1 cellular context compared by ENCODE assay signal in the genomic region with DNA sequence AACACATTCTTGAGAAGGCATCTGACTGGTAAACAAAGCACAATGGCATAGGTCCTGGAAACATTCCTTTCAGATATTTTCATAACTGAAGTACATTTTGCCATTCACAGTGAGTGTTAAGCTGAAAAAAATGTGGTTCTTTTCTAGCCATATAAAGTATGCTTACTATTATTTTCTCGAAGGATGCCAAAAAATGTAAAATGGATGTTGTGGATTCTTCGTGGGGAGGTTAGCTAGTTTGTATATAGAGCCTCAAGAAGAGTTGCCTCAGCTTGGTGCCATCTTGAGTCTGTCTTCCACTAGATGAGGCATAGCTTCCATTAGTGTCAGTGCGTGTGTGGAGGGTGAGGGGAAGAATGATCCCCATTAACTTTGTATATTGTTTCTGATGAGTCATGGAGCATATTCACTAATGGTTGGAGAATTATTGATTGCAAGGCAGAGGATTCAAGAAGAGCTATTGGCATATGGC.
A peak's percentile ranks its signal among the peaks of the same experiment; 100 is the strongest.
TF ChIP-seq lines count a peak whose summit lies in the region.

No MANE protein-coding gene starts in this region.

TF ChIP-seq in K562, 482 proteins besides CTCF, POLR2A, EP300 and RAD21 (continued from another document and continues in another):
- no peak for TF ChIP-seq HMG20A (CRISPR knock-in tag; conservative IDR thresholded peaks at IDR 0.05)
- no peak for TF ChIP-seq WHSC1 (IDR thresholded peaks at IDR 0.05; ENCODE audit: low read length)
- TF ChIP-seq POLR2AphosphoS2 (IDR thresholded peaks at IDR 0.05; ENCODE audit: low read length), result no peak
- TF ChIP-seq ZNF316 (IDR thresholded peaks at IDR 0.05), result peak; percentile 89
- TF ChIP-seq ZNF589 (CRISPR knock-in tag; IDR thresholded peaks at IDR 0.05; ENCODE audit: low read depth), result no peak
- TF ChIP-seq NRF1 (conservative IDR thresholded peaks at IDR 0.05 in 1 of 2, IDR thresholded peaks at IDR 0.05 in 1 of 2), result 0 out of 4 replicates have a peak, but pooled peaks of 1 of the 2 experiments have one; percentile 7
- no peak for TF ChIP-seq TSC22D4 (tag; IDR thresholded peaks at IDR 0.05)
- TF ChIP-seq, protein P1, sequence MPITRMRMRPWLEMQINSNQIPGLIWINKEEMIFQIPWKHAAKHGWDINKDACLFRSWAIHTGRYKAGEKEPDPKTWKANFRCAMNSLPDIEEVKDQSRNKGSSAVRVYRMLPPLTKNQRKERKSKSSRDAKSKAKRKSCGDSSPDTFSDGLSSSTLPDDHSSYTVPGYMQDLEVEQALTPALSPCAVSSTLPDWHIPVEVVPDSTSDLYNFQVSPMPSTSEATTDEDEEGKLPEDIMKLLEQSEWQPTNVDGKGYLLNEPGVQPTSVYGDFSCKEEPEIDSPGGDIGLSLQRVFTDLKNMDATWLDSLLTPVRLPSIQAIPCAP (CRISPR knock-in tag; IDR thresholded peaks at IDR 0.05; ENCODE audit: borderline replicate concordance), result no peak
- TF ChIP-seq SREBF2 (CRISPR knock-in tag; IDR thresholded peaks at IDR 0.05), result no peak
- TF ChIP-seq SMARCE1 (IDR thresholded peaks at IDR 0.05), result peak; percentile 66; the same call in 1 of the 2 replicates
- TF ChIP-seq GABPA (tag; conservative IDR thresholded peaks at IDR 0.05; ENCODE audit: low read depth), result no peak
- TF ChIP-seq ZNF12 (CRISPR knock-in tag; IDR thresholded peaks at IDR 0.05), result no peak
- no peak for TF ChIP-seq TAF9B (IDR thresholded peaks at IDR 0.05; ENCODE audit: partially characterized antibody)
- no peak for TF ChIP-seq TBL1XR1 (IDR thresholded peaks at IDR 0.05; ENCODE audit: low read length in 2 of 2)
- no peak for TF ChIP-seq NR0B1 (IDR thresholded peaks at IDR 0.05; ENCODE audit: partially characterized antibody)
- TF ChIP-seq ZNF699 (CRISPR knock-in tag; IDR thresholded peaks at IDR 0.05; ENCODE audit: insufficient replicate concordance), result no peak
- TF ChIP-seq HDGF (IDR thresholded peaks at IDR 0.05), result no peak
- TF ChIP-seq, protein P2, sequence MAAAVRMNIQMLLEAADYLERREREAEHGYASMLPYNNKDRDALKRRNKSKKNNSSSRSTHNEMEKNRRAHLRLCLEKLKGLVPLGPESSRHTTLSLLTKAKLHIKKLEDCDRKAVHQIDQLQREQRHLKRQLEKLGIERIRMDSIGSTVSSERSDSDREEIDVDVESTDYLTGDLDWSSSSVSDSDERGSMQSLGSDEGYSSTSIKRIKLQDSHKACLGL (CRISPR knock-in tag; IDR thresholded peaks at IDR 0.05; ENCODE audit: borderline replicate concordance, poor library complexity, severe bottlenecking), result no peak
- TF ChIP-seq ZNF436 (CRISPR knock-in tag; IDR thresholded peaks at IDR 0.05), result no peak
- TF ChIP-seq, protein P3, sequence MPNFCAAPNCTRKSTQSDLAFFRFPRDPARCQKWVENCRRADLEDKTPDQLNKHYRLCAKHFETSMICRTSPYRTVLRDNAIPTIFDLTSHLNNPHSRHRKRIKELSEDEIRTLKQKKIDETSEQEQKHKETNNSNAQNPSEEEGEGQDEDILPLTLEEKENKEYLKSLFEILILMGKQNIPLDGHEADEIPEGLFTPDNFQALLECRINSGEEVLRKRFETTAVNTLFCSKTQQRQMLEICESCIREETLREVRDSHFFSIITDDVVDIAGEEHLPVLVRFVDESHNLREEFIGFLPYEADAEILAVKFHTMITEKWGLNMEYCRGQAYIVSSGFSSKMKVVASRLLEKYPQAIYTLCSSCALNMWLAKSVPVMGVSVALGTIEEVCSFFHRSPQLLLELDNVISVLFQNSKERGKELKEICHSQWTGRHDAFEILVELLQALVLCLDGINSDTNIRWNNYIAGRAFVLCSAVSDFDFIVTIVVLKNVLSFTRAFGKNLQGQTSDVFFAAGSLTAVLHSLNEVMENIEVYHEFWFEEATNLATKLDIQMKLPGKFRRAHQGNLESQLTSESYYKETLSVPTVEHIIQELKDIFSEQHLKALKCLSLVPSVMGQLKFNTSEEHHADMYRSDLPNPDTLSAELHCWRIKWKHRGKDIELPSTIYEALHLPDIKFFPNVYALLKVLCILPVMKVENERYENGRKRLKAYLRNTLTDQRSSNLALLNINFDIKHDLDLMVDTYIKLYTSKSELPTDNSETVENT (CRISPR knock-in tag; IDR thresholded peaks at IDR 0.05), result no peak
- no peak for TF ChIP-seq FOS (IDR thresholded peaks at IDR 0.05; ENCODE audit: extremely low read depth, insufficient read length)
- no peak for TF ChIP-seq FOXM1 (IDR thresholded peaks at IDR 0.05; ENCODE audit: low read depth)
- TF ChIP-seq FOXM1 (CRISPR knock-in tag; IDR thresholded peaks at IDR 0.05; ENCODE audit: low read depth), result no peak
- TF ChIP-seq, protein P4, sequence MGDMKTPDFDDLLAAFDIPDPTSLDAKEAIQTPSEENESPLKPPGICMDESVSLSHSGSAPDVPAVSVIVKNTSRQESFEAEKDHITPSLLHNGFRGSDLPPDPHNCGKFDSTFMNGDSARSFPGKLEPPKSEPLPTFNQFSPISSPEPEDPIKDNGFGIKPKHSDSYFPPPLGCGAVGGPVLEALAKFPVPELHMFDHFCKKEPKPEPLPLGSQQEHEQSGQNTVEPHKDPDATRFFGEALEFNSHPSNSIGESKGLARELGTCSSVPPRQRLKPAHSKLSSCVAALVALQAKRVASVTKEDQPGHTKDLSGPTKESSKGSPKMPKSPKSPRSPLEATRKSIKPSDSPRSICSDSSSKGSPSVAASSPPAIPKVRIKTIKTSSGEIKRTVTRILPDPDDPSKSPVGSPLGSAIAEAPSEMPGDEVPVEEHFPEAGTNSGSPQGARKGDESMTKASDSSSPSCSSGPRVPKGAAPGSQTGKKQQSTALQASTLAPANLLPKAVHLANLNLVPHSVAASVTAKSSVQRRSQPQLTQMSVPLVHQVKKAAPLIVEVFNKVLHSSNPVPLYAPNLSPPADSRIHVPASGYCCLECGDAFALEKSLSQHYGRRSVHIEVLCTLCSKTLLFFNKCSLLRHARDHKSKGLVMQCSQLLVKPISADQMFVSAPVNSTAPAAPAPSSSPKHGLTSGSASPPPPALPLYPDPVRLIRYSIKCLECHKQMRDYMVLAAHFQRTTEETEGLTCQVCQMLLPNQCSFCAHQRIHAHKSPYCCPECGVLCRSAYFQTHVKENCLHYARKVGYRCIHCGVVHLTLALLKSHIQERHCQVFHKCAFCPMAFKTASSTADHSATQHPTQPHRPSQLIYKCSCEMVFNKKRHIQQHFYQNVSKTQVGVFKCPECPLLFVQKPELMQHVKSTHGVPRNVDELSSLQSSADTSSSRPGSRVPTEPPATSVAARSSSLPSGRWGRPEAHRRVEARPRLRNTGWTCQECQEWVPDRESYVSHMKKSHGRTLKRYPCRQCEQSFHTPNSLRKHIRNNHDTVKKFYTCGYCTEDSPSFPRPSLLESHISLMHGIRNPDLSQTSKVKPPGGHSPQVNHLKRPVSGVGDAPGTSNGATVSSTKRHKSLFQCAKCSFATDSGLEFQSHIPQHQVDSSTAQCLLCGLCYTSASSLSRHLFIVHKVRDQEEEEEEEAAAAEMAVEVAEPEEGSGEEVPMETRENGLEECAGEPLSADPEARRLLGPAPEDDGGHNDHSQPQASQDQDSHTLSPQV (IDR thresholded peaks at IDR 0.05), result no peak; the same call in 1 of the 2 replicates
- no peak for TF ChIP-seq SRSF9 (IDR thresholded peaks at IDR 0.05; ENCODE audit: borderline replicate concordance, low read depth, low read length)
- no peak for TF ChIP-seq GTF2E2 (tag; IDR thresholded peaks at IDR 0.05)
- no peak for TF ChIP-seq ZNF609 (CRISPR knock-in tag; IDR thresholded peaks at IDR 0.05; ENCODE audit: borderline replicate concordance)
- TF ChIP-seq NFE2 (IDR thresholded peaks at IDR 0.05; ENCODE audit: low read depth), result peak; percentile 83; the same call in 1 of the 2 replicates
- no peak for TF ChIP-seq ZSCAN29 (IDR thresholded peaks at IDR 0.05)
- TF ChIP-seq MEIS2 (IDR thresholded peaks at IDR 0.05; ENCODE audit: partially characterized antibody), result no peak
- peak in 1 of 2 experiments; percentile 52; a peak in 1 of 4 replicates for TF ChIP-seq HDAC1 (IDR thresholded peaks at IDR 0.05)
- TF ChIP-seq ZNF644 (tag; IDR thresholded peaks at IDR 0.05; ENCODE audit: low read depth), result no peak
- no peak for TF ChIP-seq ZNF174 (CRISPR knock-in tag; IDR thresholded peaks at IDR 0.05)
- no peak for TF ChIP-seq FIP1L1 (IDR thresholded peaks at IDR 0.05; ENCODE audit: low read depth, low read length, poor library complexity, severe bottlenecking)
- TF ChIP-seq, protein P5, sequence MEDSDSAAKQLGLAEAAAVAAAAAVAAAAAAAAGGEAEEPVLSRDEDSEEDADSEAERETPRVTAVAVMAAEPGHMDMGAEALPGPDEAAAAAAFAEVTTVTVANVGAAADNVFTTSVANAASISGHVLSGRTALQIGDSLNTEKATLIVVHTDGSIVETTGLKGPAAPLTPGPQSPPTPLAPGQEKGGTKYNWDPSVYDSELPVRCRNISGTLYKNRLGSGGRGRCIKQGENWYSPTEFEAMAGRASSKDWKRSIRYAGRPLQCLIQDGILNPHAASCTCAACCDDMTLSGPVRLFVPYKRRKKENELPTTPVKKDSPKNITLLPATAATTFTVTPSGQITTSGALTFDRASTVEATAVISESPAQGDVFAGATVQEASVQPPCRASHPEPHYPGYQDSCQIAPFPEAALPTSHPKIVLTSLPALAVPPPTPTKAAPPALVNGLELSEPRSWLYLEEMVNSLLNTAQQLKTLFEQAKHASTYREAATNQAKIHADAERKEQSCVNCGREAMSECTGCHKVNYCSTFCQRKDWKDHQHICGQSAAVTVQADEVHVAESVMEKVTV (CRISPR knock-in tag; IDR thresholded peaks at IDR 0.05), result no peak
- no peak for TF ChIP-seq SUPT5H (IDR thresholded peaks at IDR 0.05)
- TF ChIP-seq, protein P6, sequence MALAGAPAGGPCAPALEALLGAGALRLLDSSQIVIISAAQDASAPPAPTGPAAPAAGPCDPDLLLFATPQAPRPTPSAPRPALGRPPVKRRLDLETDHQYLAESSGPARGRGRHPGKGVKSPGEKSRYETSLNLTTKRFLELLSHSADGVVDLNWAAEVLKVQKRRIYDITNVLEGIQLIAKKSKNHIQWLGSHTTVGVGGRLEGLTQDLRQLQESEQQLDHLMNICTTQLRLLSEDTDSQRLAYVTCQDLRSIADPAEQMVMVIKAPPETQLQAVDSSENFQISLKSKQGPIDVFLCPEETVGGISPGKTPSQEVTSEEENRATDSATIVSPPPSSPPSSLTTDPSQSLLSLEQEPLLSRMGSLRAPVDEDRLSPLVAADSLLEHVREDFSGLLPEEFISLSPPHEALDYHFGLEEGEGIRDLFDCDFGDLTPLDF (CRISPR knock-in tag; IDR thresholded peaks at IDR 0.05), result no peak
- no peak; a peak in 1 of 4 replicates for TF ChIP-seq MCM7 (IDR thresholded peaks at IDR 0.05)
- TF ChIP-seq, protein P7, sequence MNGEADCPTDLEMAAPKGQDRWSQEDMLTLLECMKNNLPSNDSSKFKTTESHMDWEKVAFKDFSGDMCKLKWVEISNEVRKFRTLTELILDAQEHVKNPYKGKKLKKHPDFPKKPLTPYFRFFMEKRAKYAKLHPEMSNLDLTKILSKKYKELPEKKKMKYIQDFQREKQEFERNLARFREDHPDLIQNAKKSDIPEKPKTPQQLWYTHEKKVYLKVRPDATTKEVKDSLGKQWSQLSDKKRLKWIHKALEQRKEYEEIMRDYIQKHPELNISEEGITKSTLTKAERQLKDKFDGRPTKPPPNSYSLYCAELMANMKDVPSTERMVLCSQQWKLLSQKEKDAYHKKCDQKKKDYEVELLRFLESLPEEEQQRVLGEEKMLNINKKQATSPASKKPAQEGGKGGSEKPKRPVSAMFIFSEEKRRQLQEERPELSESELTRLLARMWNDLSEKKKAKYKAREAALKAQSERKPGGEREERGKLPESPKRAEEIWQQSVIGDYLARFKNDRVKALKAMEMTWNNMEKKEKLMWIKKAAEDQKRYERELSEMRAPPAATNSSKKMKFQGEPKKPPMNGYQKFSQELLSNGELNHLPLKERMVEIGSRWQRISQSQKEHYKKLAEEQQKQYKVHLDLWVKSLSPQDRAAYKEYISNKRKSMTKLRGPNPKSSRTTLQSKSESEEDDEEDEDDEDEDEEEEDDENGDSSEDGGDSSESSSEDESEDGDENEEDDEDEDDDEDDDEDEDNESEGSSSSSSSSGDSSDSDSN (IDR thresholded peaks at IDR 0.05; ENCODE audit: borderline replicate concordance in 1 of 2, low read depth in 2 of 2, low read length in 2 of 2), result no peak
